Comparison of ENCODE assay signal across 2 cellular contexts in the genomic region with DNA sequence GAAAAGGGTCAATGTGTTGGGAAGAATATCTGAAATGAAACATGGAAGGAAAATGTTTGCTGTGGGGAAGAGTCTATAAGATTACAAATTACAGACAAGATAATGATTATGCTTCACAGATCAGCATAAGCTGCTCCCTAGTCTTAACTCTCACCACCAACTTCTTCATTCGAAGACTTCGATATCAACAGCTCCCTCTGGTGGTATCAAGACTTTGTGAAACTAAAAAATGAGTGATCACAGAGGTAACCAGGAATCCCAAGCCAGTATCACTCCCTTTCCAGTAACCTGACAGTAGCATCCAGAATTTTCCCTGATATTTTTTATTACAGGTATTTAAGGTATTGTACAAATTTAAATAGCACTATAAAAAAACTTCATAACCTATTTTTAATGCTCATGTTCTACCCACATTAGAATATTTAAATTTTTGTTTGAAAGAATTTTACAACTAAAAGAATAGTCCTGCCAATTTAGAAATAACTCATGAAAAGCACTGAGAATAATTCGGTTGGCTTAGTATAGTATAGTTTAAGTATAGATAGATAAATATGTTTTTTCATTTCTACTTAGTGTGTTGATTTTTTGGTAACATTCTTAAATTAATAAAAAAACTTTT.
TF ChIP-seq lines count a peak whose summit lies in the region.

No MANE protein-coding gene starts in this region.

TF ChIP-seq in IMR-90, 13 proteins besides CTCF, POLR2A, EP300 and RAD21:
- TF ChIP-seq NFE2L2 (IDR thresholded peaks at IDR 0.05; ENCODE audit: low read depth, low read length) (no peak), SMC3 (IDR thresholded peaks at IDR 0.05; ENCODE audit: low read depth, low read length) (peak; percentile 45)

TF ChIP-seq in endothelial cell of umbilical vein, 7 proteins besides CTCF, POLR2A, EP300 and RAD21:
- no peak for TF ChIP-seq POLR2AphosphoS5 (IDR thresholded peaks at IDR 0.05; ENCODE audit: insufficient read depth, low read depth, low read length)
- TF ChIP-seq, protein P1, sequence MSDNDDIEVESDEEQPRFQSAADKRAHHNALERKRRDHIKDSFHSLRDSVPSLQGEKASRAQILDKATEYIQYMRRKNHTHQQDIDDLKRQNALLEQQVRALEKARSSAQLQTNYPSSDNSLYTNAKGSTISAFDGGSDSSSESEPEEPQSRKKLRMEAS (IDR thresholded peaks at IDR 0.05; ENCODE audit: insufficient read depth, insufficient read length) = no peak
- no peak for TF ChIP-seq MYC (IDR thresholded peaks at IDR 0.05; ENCODE audit: low read depth, low read length)
- TF ChIP-seq FOS (IDR thresholded peaks at IDR 0.05; ENCODE audit: borderline replicate concordance, insufficient read depth, low read length) = no peak
